Comparison of ENCODE assay signal across 8 cellular contexts in genomic region chr2:232502901-232503791, GRCh38. TPM values are rescaled to one million over a fixed set of nuclear protein-coding genes. Genes with fewer than 3 reads are reported as not detected.
DNase-seq lines count a peak whose midpoint lies in the region; ATAC-seq and TF ChIP-seq lines count a peak whose summit lies in the region.

No MANE protein-coding gene starts in this region.

- TF ChIP-seq CTCF in astrocyte of the cerebellum (IDR thresholded peaks at IDR 0.05; ENCODE audit: low read depth, low read length, missing control alignments) = no peak

- no peaks in the 10 kb centered on the region for H3K9me3 ChIP-seq in BLaER1

- ATAC-seq in GM21786 (IDR thresholded peaks at IDR 0.05; ENCODE audit: unreplicated experiment) (no peak), HG03520 (IDR thresholded peaks at IDR 0.05; ENCODE audit: unreplicated experiment) (no peak), GM21576 (IDR thresholded peaks at IDR 0.05; ENCODE audit: unreplicated experiment) (no peak)

- H3K27me3 ChIP-seq in BLaER1 = peaks cover 64% of the 10 kb centered on the region

- H3K27ac ChIP-seq in BLaER1 (no peak overlapping the region), skin epidermis (peak overlapping the region in 4 of 21 experiments; percentile 2 to 43 (median 20))

- H3K36me3 ChIP-seq in BLaER1 = no peaks in the 10 kb centered on the region

- H3K4me3 ChIP-seq in BLaER1 = no peak overlapping the region
- peak overlapping the region; percentile 3 for H3K4me3 ChIP-seq in astrocyte of the cerebellum (ENCODE audit: low read depth, low read length)
- H3K4me3 ChIP-seq in iPS-11a (ENCODE audit: low read depth, low read length) = peak overlapping the region; percentile 45
- H3K4me3 ChIP-seq in skin epidermis = peak overlapping the region; percentile 2 to 25 (median 7)

- H3K4me2 ChIP-seq in BLaER1 = peak overlapping the region; percentile 51

- H3K9ac ChIP-seq in BLaER1 = no peak overlapping the region

- no peak for DNase-seq in astrocyte of the cerebellum (ENCODE audit: low read depth)

- peaks cover 18% of the 10 kb centered on the region for H3K4me1 ChIP-seq in BLaER1

- in situ Hi-C loops in astrocyte of the cerebellum (cut with HindIII; ENCODE audit: low sequenced_read_pairs) = no loop called here

- H4K20me1 ChIP-seq in BLaER1 = peaks cover 7% of the 10 kb centered on the region; the same call in 1 of the 2 replicates

TF ChIP-seq in PFSK-1, 5 proteins besides CTCF, POLR2A, EP300 and RAD21:
- TF ChIP-seq FOXP2 (optimal IDR thresholded peaks at IDR 0.05; ENCODE audit: borderline replicate concordance, extremely low read depth, extremely low read length, insufficient read depth) (peak; percentile 11), TAF1 (IDR thresholded peaks at IDR 0.05; ENCODE audit: borderline replicate concordance, insufficient read depth, low read length) (no peak)

RNA-seq across cellular contexts. Expression of gene ECEL1, which starts 15.5 kb away (rescaled TPM):
- 0.41 TPM for polyA plus RNA-seq in PFSK-1 (2012; ENCODE audit: insufficient read length, low read depth)

RNA-seq across cellular contexts. Expression of gene PRSS56, which starts 17.0 kb away (rescaled TPM):
- polyA plus RNA-seq in PFSK-1 (2012; ENCODE audit: insufficient read length, low read depth) = not detected

RNA-seq across cellular contexts. Expression of gene CHRND, which starts 22.8 kb away (rescaled TPM):
- polyA plus RNA-seq in PFSK-1 (2012; ENCODE audit: insufficient read length, low read depth) = 0.18 TPM

RNA-seq across cellular contexts. Expression of gene CHRNG, which starts 36.3 kb away (rescaled TPM):
- not detected for polyA plus RNA-seq in PFSK-1 (2012; ENCODE audit: insufficient read length, low read depth)

RNA-seq across cellular contexts. Expression of gene ALPI, which starts 47.2 kb away (rescaled TPM):
- polyA plus RNA-seq in PFSK-1 (2012; ENCODE audit: insufficient read length, low read depth) = not detected
